Comparison of ENCODE assay signal across 19 cellular contexts in genomic region chr9:137233143-137233980, GRCh38. TPM values are rescaled to one million over a fixed set of nuclear protein-coding genes. Genes with fewer than 3 reads are reported as not detected.
"Had no signal": no experiment of that assay in that cellular context is flagged by ENCODE, and none has a peak within 500 bp of the region (broad histone marks: within the 10 kb centered on the region; RNA-seq: fewer than 3 reads in every experiment).

No MANE protein-coding gene starts in this region.

- H3K9me3 Mint-ChIP-seq: activated naive CD8-positive, alpha-beta T cell treated with anti-CD3 and anti-CD28 coated beads, Interleukin-2, amount 50 U/mL, for 24 hours; activated T-helper 17 cell treated with anti-CD3 and anti-CD28 coated beads, Interleukin-2, amount 50 U/mL, for 72 hours; nephron; stimulated activated memory B cell treated with anti-CD40 and anti-IgM and Interleukin-4, amounts not matched to agents 10 μg/mL and 1 μg/mL and 100 μg/mL, for 72 hours had no signal

- H3K27ac Mint-ChIP-seq: activated naive CD8-positive, alpha-beta T cell treated with anti-CD3 and anti-CD28 coated beads, Interleukin-2, amount 50 U/mL, for 24 hours; activated T-helper 17 cell treated with anti-CD3 and anti-CD28 coated beads, Interleukin-2, amount 50 U/mL, for 72 hours; nephron; stimulated activated memory B cell treated with anti-CD40 and anti-IgM and Interleukin-4, amounts not matched to agents 10 μg/mL and 1 μg/mL and 100 μg/mL, for 72 hours had no signal

- DNase-seq: activated CD4-positive, alpha-beta T cell treated with anti-CD3 and anti-CD28 coated beads, Interleukin-2, amount 50 U/mL, for 1 hour; activated naive CD4-positive, alpha-beta T cell treated with Interleukin-2 at 50 U/mL for 16 hours; activated naive CD8-positive, alpha-beta T cell treated with anti-CD3 and anti-CD28 coated beads, Interleukin-2, amount 50 U/mL, for 24 hours; activated T-cell treated with anti-CD3 and anti-CD28 coated beads for 4 hours; aorta; effector CD8-positive, alpha-beta T cell; head of caudate nucleus; occipital lobe; stimulated activated CD4-positive, alpha-beta T cell treated with anti-CD3 and anti-CD28 coated beads, Interleukin-2, amount 100 ng/mL, for 48 hours; T-helper 9 cell had no signal

- H3K36me3 Mint-ChIP-seq: stimulated activated memory B cell treated with anti-CD40 and anti-IgM and Interleukin-4, amounts not matched to agents 10 μg/mL and 1 μg/mL and 100 μg/mL, for 72 hours had no signal

- H3K4me3 Mint-ChIP-seq: activated naive CD8-positive, alpha-beta T cell treated with anti-CD3 and anti-CD28 coated beads, Interleukin-2, amount 50 U/mL, for 24 hours; activated T-helper 17 cell treated with anti-CD3 and anti-CD28 coated beads, Interleukin-2, amount 50 U/mL, for 72 hours; nephron; stimulated activated memory B cell treated with anti-CD40 and anti-IgM and Interleukin-4, amounts not matched to agents 10 μg/mL and 1 μg/mL and 100 μg/mL, for 72 hours had no signal

- H3K4me1 Mint-ChIP-seq: activated T-helper 17 cell treated with anti-CD3 and anti-CD28 coated beads, Interleukin-2, amount 50 U/mL, for 72 hours had no signal

- H3K27me3 Mint-ChIP-seq: activated naive CD8-positive, alpha-beta T cell treated with anti-CD3 and anti-CD28 coated beads, Interleukin-2, amount 50 U/mL, for 24 hours had no signal

RNA-seq across cellular contexts. Expression of gene SLC34A3, which starts 2.7 kb away (rescaled TPM):
- total RNA-seq: activated CD8-positive, alpha-beta memory T cell treated with anti-CD3 and anti-CD28 coated beads for 36 hours; activated T-helper 17 cell treated with anti-CD3 and anti-CD28 coated beads, Interleukin-2, amount 50 U/mL, for 72 hours; aorta; frontal cortex; mesenteric fat pad; posterior vena cava; skeletal muscle tissue; ureter had no signal
- polyA plus RNA-seq: aorta had no signal

RNA-seq across cellular contexts. Expression of gene RNF224, which starts 6.1 kb away (rescaled TPM):
- total RNA-seq: activated CD8-positive, alpha-beta memory T cell treated with anti-CD3 and anti-CD28 coated beads for 36 hours; aorta; frontal cortex; mesenteric fat pad; occipital lobe; posterior vena cava; skeletal muscle tissue had no signal

RNA-seq across cellular contexts. Expression of gene CYSRT1, which starts 8.4 kb away (rescaled TPM):
- total RNA-seq: aorta, occipital lobe, skeletal muscle tissue had no signal

RNA-seq across cellular contexts. Expression of gene RNF208, which starts 11.3 kb away (rescaled TPM):
- total RNA-seq: skeletal muscle tissue had no signal
